ENCODE assay signal across 1 cellular context in genomic region chr14:100297320-100298300, GRCh38.
TF ChIP-seq lines count a peak whose summit lies in the region.

No MANE protein-coding gene starts in this region.

TF ChIP-seq in HEK293, 187 proteins besides CTCF, POLR2A, EP300 and RAD21 (continued from another document):
- TF ChIP-seq ATF2 (tag by site-specific recombination; IDR thresholded peaks at IDR 0.05; ENCODE audit: low read depth), result no peak
- peak; percentile 82 for TF ChIP-seq ZFHX2 (tag by site-specific recombination; conservative IDR thresholded peaks at IDR 0.05)
- no peak for TF ChIP-seq REPIN1 (tag by site-specific recombination; IDR thresholded peaks at IDR 0.05; ENCODE audit: low read depth)
- no peak for TF ChIP-seq BCL11A (tag by site-specific recombination; IDR thresholded peaks at IDR 0.05; ENCODE audit: low read depth)
- no peak for TF ChIP-seq ZNF48 (tag by site-specific recombination; IDR thresholded peaks at IDR 0.05)
- TF ChIP-seq ZNF37A (tag by site-specific recombination; IDR thresholded peaks at IDR 0.05), result no peak
- TF ChIP-seq ZNF768 (tag by site-specific recombination; IDR thresholded peaks at IDR 0.05), result no peak
- TF ChIP-seq, protein P1, sequence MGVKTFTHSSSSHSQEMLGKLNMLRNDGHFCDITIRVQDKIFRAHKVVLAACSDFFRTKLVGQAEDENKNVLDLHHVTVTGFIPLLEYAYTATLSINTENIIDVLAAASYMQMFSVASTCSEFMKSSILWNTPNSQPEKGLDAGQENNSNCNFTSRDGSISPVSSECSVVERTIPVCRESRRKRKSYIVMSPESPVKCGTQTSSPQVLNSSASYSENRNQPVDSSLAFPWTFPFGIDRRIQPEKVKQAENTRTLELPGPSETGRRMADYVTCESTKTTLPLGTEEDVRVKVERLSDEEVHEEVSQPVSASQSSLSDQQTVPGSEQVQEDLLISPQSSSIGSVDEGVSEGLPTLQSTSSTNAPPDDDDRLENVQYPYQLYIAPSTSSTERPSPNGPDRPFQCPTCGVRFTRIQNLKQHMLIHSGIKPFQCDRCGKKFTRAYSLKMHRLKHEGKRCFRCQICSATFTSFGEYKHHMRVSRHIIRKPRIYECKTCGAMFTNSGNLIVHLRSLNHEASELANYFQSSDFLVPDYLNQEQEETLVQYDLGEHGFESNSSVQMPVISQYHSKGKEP (tag by site-specific recombination; IDR thresholded peaks at IDR 0.05), result no peak
- peak; percentile 53 for TF ChIP-seq EGR2 (tag by site-specific recombination; IDR thresholded peaks at IDR 0.05; ENCODE audit: low read depth)
- TF ChIP-seq ZNF837 (tag by site-specific recombination; IDR thresholded peaks at IDR 0.05), result no peak
- no peak for TF ChIP-seq ZNF2 (tag by site-specific recombination; IDR thresholded peaks at IDR 0.05)
- no peak for TF ChIP-seq ZFP3 (tag by site-specific recombination; IDR thresholded peaks at IDR 0.05; ENCODE audit: low read depth)
- no peak for TF ChIP-seq RBAK (tag by site-specific recombination; IDR thresholded peaks at IDR 0.05)
- no peak for TF ChIP-seq ZSCAN23 (tag by site-specific recombination; IDR thresholded peaks at IDR 0.05)
- peak; percentile 27; the same call in 1 of the 2 replicates for TF ChIP-seq ZBTB8A (tag by site-specific recombination; IDR thresholded peaks at IDR 0.05)
- TF ChIP-seq, protein P2, sequence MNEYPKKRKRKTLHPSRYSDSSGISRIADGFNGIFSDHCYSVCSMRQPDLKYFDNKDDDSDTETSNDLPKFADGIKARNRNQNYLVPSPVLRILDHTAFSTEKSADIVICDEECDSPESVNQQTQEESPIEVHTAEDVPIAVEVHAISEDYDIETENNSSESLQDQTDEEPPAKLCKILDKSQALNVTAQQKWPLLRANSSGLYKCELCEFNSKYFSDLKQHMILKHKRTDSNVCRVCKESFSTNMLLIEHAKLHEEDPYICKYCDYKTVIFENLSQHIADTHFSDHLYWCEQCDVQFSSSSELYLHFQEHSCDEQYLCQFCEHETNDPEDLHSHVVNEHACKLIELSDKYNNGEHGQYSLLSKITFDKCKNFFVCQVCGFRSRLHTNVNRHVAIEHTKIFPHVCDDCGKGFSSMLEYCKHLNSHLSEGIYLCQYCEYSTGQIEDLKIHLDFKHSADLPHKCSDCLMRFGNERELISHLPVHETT (tag by site-specific recombination; IDR thresholded peaks at IDR 0.05), result no peak
